Comparison of ENCODE assay signal across 10 cellular contexts in genomic region chr7:50342616-50343114, GRCh38. TPM values are rescaled to one million over a fixed set of nuclear protein-coding genes. Genes with fewer than 3 reads are reported as not detected.
DNase-seq lines count a peak whose midpoint lies in the region; ATAC-seq and TF ChIP-seq lines count a peak whose summit lies in the region.
"Had no signal": no experiment of that assay in that cellular context is flagged by ENCODE, and none has a peak within 500 bp of the region (broad histone marks: within the 10 kb centered on the region; RNA-seq: fewer than 3 reads in every experiment).

No MANE protein-coding gene starts in this region.

- peaks cover 74% of the 10 kb centered on the region for H3K4me1 Mint-ChIP-seq in T-helper 17 cell

- DNase-seq in HT1080 (ENCODE audit: low read depth) (peak; percentile 37), T-helper 17 cell (peak in 2 of 3 donors; percentile 47 to 67), dermis microvascular lymphatic vessel endothelial cell (ENCODE audit: low read depth in 2 of 2) (peak; percentile 3), sigmoid colon (peak; percentile 55), H7 (no peak), COLO829 (ENCODE audit: low spot score) (no peak), HAP-1 (ENCODE audit: low spot score in 2 of 2) (no peak), NCI-H2081 treated with DMSO at 0.1 percent for 48 hours (lab: John Stamatoyannopoulos, UW) (no peak)
- DNase-seq: psoas muscle had no signal

- H3K9me3 ChIP-seq in T-helper 17 cell (ENCODE audit: control insufficient read depth, low read length, poor library complexity, severe bottlenecking) = no peaks in the 10 kb centered on the region
- no peaks in the 10 kb centered on the region for H3K9me3 ChIP-seq in sigmoid colon
- no peaks in the 10 kb centered on the region for H3K9me3 ChIP-seq in HAP-1
- H3K9me3 ChIP-seq: psoas muscle, vagina had no signal

- H3K4me3 ChIP-seq in sigmoid colon = no peak overlapping the region
- no peak overlapping the region for H3K4me3 ChIP-seq in H7 (ENCODE audit: insufficient read depth, low read depth, low read length)
- no peak overlapping the region for H3K4me3 ChIP-seq in HAP-1
- H3K4me3 ChIP-seq: psoas muscle, vagina had no signal

- intact Hi-C loops in sigmoid colon (cut with DNase I) = no loop called here

- ATAC-seq in T-helper 17 cell = peak; percentile 38
- ATAC-seq: psoas muscle had no signal

- no peak for TF ChIP-seq POLR2A in sigmoid colon (IDR thresholded peaks at IDR 0.05)

- H3K36me3 Mint-ChIP-seq in T-helper 17 cell (ENCODE audit: low read depth) = peaks cover 10% of the 10 kb centered on the region

- no peak overlapping the region for H3K27ac Mint-ChIP-seq in T-helper 17 cell

- peak overlapping the region; percentile 84 for H3K4me3 Mint-ChIP-seq in T-helper 17 cell

- no peak overlapping the region for H3K27ac ChIP-seq in sigmoid colon
- H3K27ac ChIP-seq: psoas muscle, vagina had no signal

- H3K36me3 ChIP-seq in sigmoid colon (no peaks in the 10 kb centered on the region), H7 (replicated peaks; ENCODE audit: control insufficient read depth, insufficient read depth, low read length) (no peaks in the 10 kb centered on the region), HAP-1 (replicated peaks) (no peaks in the 10 kb centered on the region)
- H3K36me3 ChIP-seq: vagina had no signal

- H3K27me3 ChIP-seq in sigmoid colon (no peaks in the 10 kb centered on the region), H7 (ENCODE audit: control insufficient read depth, insufficient read depth, low read length) (no peaks in the 10 kb centered on the region), HAP-1 (ENCODE audit: low read depth) (peaks cover 5% of the 10 kb centered on the region)
- H3K27me3 ChIP-seq: vagina had no signal

- no peaks in the 10 kb centered on the region for H3K27me3 Mint-ChIP-seq in T-helper 17 cell

- in situ Hi-C loops in HAP-1 (cut with MboI; ENCODE audit: low sequenced_read_pairs) = no loop called here

- peak in 1 of 4 donors; percentile 22 for TF ChIP-seq EP300 in sigmoid colon (IDR thresholded peaks at IDR 0.05)

- TF ChIP-seq CTCF in sigmoid colon (IDR thresholded peaks at IDR 0.05) = no peak

- 15 to 21% methylated on average over 8 of the region's 8 CpGs for WGBS in sigmoid colon, 2 donors

- no peaks in the 10 kb centered on the region for H3K4me1 ChIP-seq in sigmoid colon
- H3K4me1 ChIP-seq in HAP-1 = no peaks in the 10 kb centered on the region
- H3K4me1 ChIP-seq: psoas muscle, vagina had no signal

RNA-seq across cellular contexts. Expression of gene IKZF1, which starts 38.1 kb away (rescaled TPM):
- not detected in 2 replicates for total RNA-seq in HT1080 (2014; rRNA removed; shearing (Covaris generic))
- polyA plus RNA-seq in HT1080 (2015; cell fraction: cytosol; rRNA removed) = not detected in 2 replicates
- polyA plus RNA-seq in HT1080 (2015; cell fraction: nucleus; rRNA removed) = not detected in 2 replicates
- total RNA-seq in T-helper 17 cell (100 to 1,000 TPM; 301 to 323 TPM), dermis microvascular lymphatic vessel endothelial cell (0.13 and 0.38 TPM in 2 replicates), sigmoid colon (10 to 100 TPM in 1 of 4 donors, 1 to 10 TPM in 3; 5.5 to 20.5 (median 7.6) TPM)
- polyA plus RNA-seq in sigmoid colon = 10 to 100 TPM in 1 of 3 donors, 1 to 10 TPM in 2; 1.8 to 29.9 (median 1.8) TPM
- total RNA-seq in H7 (2014; rRNA removed; shearing (Covaris generic)) = 0.81 and 1.4 TPM in 2 replicates

Comparison
In these comparisons a context has a peak if more than half of its experiments do, and no peak if none do; other contexts are left out.
1. DNase-seq: peak in HT1080 (single experiment), T-helper 17 cell (2 of 3), dermis microvascular lymphatic vessel endothelial cell (2 of 2) and sigmoid colon (single experiment); none in H7 (single experiment), COLO829 (single experiment), HAP-1 (0 of 2) and NCI-H2081 treated with DMSO at 0.1 percent for 48 hours (single experiment).
2. RNA of gene IKZF1, which starts 38.1 kb away (total RNA-seq): 301 to 323 TPM in T-helper 17 cell; 5.5 to 20.5 TPM in sigmoid colon, 0.81 to 1.4 TPM in H7, 0.13 to 0.38 TPM in dermis microvascular lymphatic vessel endothelial cell and not detected in HT1080; every median in the first group is over 10 times any median in the second.